Comparison of ENCODE assay signal across 14 cellular contexts in the genomic region with DNA sequence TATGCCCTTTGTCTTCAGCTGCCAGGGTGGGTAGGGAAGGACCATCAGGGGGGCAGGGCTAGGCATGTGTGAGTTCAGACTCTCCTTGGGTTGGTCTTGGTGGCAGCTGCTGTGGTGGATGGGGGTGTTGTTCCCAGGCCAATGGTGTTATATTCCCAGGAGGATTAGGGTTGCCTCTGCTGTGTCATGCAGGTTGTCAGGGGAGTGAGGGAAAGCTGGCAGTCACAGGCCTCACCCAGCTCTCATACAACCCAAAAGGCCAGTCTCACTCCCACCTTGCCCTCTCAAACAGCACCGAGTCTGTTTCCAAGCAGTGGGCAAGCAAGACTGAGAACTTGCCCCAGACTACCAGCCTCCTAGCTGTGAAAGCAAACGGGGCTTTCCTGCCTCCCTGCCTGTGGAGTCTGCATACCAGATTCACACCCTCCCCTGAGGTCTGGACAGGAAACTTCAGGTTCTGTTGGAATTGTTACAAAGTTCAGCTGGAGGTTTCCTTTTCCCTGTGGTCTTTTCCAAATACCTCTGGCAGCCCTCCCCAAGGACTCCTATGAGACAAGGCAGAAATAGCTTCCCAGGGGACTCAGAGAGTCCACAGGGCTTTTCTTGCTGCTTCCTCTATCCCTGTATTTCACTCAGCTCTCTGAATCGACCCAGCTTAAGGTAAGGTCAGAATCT. TPM values are rescaled to one million over a fixed set of nuclear protein-coding genes. Genes with fewer than 3 reads are reported as not detected.
A peak's percentile ranks its signal among the peaks of the same experiment; 100 is the strongest.
DNase-seq lines count a peak whose midpoint lies in the region; ATAC-seq and TF ChIP-seq lines count a peak whose summit lies in the region.
"Had no signal": no experiment of that assay in that cellular context is flagged by ENCODE, and none has a peak within 500 bp of the region (broad histone marks: within the 10 kb centered on the region; RNA-seq: fewer than 3 reads in every experiment).

No MANE protein-coding gene starts in this region.

- no peaks in the 10 kb centered on the region for H3K79me2 ChIP-seq in neural progenitor cell (ENCODE audit: low read depth)

- peak overlapping the region; percentile 36 for H2AFZ ChIP-seq in neural progenitor cell (replicated peaks)

- no peak for TF ChIP-seq CTCF in neural progenitor cell (IDR thresholded peaks at IDR 0.05)
- no peak for TF ChIP-seq CTCF in sigmoid colon (IDR thresholded peaks at IDR 0.05)

- peaks cover 3% of the 10 kb centered on the region for H3K27me3 Mint-ChIP-seq in neural progenitor cell (ENCODE audit: insufficient read depth, low read depth)

- no peaks in the 10 kb centered on the region for H3K36me3 Mint-ChIP-seq in neural progenitor cell
- H3K36me3 Mint-ChIP-seq: immature natural killer cell had no signal

- no peak overlapping the region for H3K4me3 Mint-ChIP-seq in neural progenitor cell
- H3K4me3 Mint-ChIP-seq: activated naive CD4-positive, alpha-beta T cell treated with anti-CD3 and anti-CD28 coated beads for 36 hours; immature natural killer cell had no signal

- H3K4me3 ChIP-seq in neural progenitor cell (no peak overlapping the region), sigmoid colon (no peak overlapping the region)

- H3K27ac Mint-ChIP-seq in neural progenitor cell = no peak overlapping the region
- H3K27ac Mint-ChIP-seq: activated naive CD4-positive, alpha-beta T cell treated with anti-CD3 and anti-CD28 coated beads for 36 hours; immature natural killer cell had no signal

- no peak for TF ChIP-seq POLR2A in sigmoid colon (IDR thresholded peaks at IDR 0.05)

- no peaks in the 10 kb centered on the region for H3F3A ChIP-seq in neural progenitor cell (ENCODE audit: low read depth)

- H4K20me1 ChIP-seq in neural progenitor cell (ENCODE audit: low read depth) = no peaks in the 10 kb centered on the region

- no peak for TF ChIP-seq EP300 in sigmoid colon (IDR thresholded peaks at IDR 0.05)

- no peaks in the 10 kb centered on the region for H3K4me1 Mint-ChIP-seq in neural progenitor cell
- H3K4me1 Mint-ChIP-seq: immature natural killer cell had no signal

- no peak overlapping the region for H3K9ac ChIP-seq in neural progenitor cell

- H3K4me1 ChIP-seq in neural progenitor cell = no peaks in the 10 kb centered on the region
- no peaks in the 10 kb centered on the region for H3K4me1 ChIP-seq in sigmoid colon

- ATAC-seq in GM18868 (IDR thresholded peaks at IDR 0.05; ENCODE audit: unreplicated experiment) = peak; percentile 80
- ATAC-seq in GM18909 (IDR thresholded peaks at IDR 0.05; ENCODE audit: poor library complexity, unreplicated experiment) = no peak

- no peak overlapping the region for H3K4me2 ChIP-seq in neural progenitor cell

- peaks cover 4% of the 10 kb centered on the region for H3K9me3 Mint-ChIP-seq in neural progenitor cell
- H3K9me3 Mint-ChIP-seq: activated naive CD4-positive, alpha-beta T cell treated with anti-CD3 and anti-CD28 coated beads for 36 hours had no signal

- DNase-seq in NCI-H226 (peak; percentile 81), dermis blood vessel endothelial cell (peak; percentile 49), neural progenitor cell (ENCODE audit: low spot score) (no peak), sigmoid colon (no peak), iPS-NIHi7 (ENCODE audit: extremely low spot score) (no peak), NCI-H1694 (lab: John Stamatoyannopoulos, UW) (no peak)
- DNase-seq: activated naive CD4-positive, alpha-beta T cell treated with anti-CD3 and anti-CD28 coated beads for 36 hours; immature natural killer cell; Kasumi-1; NCI-H510A; retina had no signal

- H3K36me3 ChIP-seq in neural progenitor cell (no peaks in the 10 kb centered on the region), sigmoid colon (no peaks in the 10 kb centered on the region)

- H3K27ac ChIP-seq in neural progenitor cell (no peak overlapping the region), sigmoid colon (no peak overlapping the region)

- intact Hi-C loops in sigmoid colon (cut with DNase I) = no loop called here

- no peaks in the 10 kb centered on the region for H3K27me3 ChIP-seq in neural progenitor cell
- no peaks in the 10 kb centered on the region for H3K27me3 ChIP-seq in sigmoid colon

- H3K9me3 ChIP-seq in neural progenitor cell (ENCODE audit: low read depth) (no peaks in the 10 kb centered on the region), sigmoid colon (no peaks in the 10 kb centered on the region)

- WGBS in sigmoid colon, 2 donors = 43 to 45% methylated on average over 3 of the region's 3 CpGs

RNA-seq across cellular contexts. Expression of a gene that starts 1.4 kb away (rescaled TPM):
- total RNA-seq in dermis blood vessel endothelial cell (0.33 TPM in 1 of 2 replicates, not detected in the other), neural progenitor cell (ENCODE audit: low replicate concordance) (not detected in 2 replicates), sigmoid colon (not detected)
- polyA plus RNA-seq in sigmoid colon = under 1 TPM in 1 of 3 donors, not detected in 2; 0.09 TPM
- total RNA-seq: activated naive CD4-positive, alpha-beta T cell treated with anti-CD3 and anti-CD28 coated beads for 36 hours; chondrocyte had no signal
- polyA plus RNA-seq: immature natural killer cell had no signal

Comparison
In these comparisons a context has a peak if more than half of its experiments do, and no peak if none do; other contexts are left out.
1. DNase-seq: peak in NCI-H226 (single experiment) and dermis blood vessel endothelial cell (single experiment); none in neural progenitor cell (single experiment), sigmoid colon (single experiment), iPS-NIHi7 (single experiment) and NCI-H1694 (single experiment).